Comparison of ENCODE assay signal across 8 cellular contexts in genomic region chr19:35745328-35746086, GRCh38.
DNase-seq lines count a peak whose midpoint lies in the region; ATAC-seq lines count a peak whose summit lies in the region.

TSS of gene PSENEN (plus strand) at chr19:35745651. CDS start at chr19:35745931, 280 bp downstream.
TSS of gene U2AF1L4 (minus strand) at chr19:35745418. CDS start at chr19:35745391, 27 bp downstream.

- ATAC-seq in GM19324 (IDR thresholded peaks at IDR 0.05; ENCODE audit: low FRiP score, unreplicated experiment) (peak; percentile 49), HG03460 (IDR thresholded peaks at IDR 0.05; ENCODE audit: unreplicated experiment) (peak; percentile 36)

- DNase-seq in Ammon's horn (ENCODE audit: low spot score) (peak; percentile 99), NCI-H526 treated with DMSO at 0.1 percent for 48 hours (lab: John Stamatoyannopoulos, UW) (peak; percentile 99), kidney glomerular epithelial cell (lab: John Stamatoyannopoulos, UW) (peak; percentile 98)
- DNase-seq in activated CD4-positive, alpha-beta T cell treated with anti-CD3 and anti-CD28 coated beads for 48 hours, result peak; percentile 96
- DNase-seq in stimulated activated CD4-positive, alpha-beta T cell treated with anti-CD3 and anti-CD28 coated beads, Interleukin-15, amount 100 ng/mL, for 48 hours (ENCODE audit: low read depth in 2 of 2), result peak; percentile 91 to 93

- peak within 1 kb of the TSS; percentile 100 for H3K27ac ChIP-seq in cingulate gyrus (ENCODE audit: low read depth, low read length)

Comparison
In these comparisons a context has a peak if more than half of its experiments do, and no peak if none do; other contexts are left out.
1. Peak in every context shown above with its lines: DNase-seq, ATAC-seq and H3K27ac ChIP-seq.